35 cellular contexts compared by ENCODE assay signal in genomic region chr12:81699572-81699971, GRCh38. TPM values are rescaled to one million over a fixed set of nuclear protein-coding genes. Genes with fewer than 3 reads are reported as not detected.
"Had no signal": no experiment of that assay in that cellular context is flagged by ENCODE, and none has a peak within 500 bp of the region (broad histone marks: within the 10 kb centered on the region; RNA-seq: fewer than 3 reads in every experiment).

No MANE protein-coding gene starts in this region.

- H3K4me3 Mint-ChIP-seq: activated CD4-positive, alpha-beta T cell treated with anti-CD3 and anti-CD28 coated beads, Interleukin-2, amount 10 ng/mL, durations not matched to agents 24 days and 14 days; activated CD8-positive, alpha-beta T cell treated with anti-CD3 and anti-CD28 coated beads, Interleukin-2, amount 10 ng/mL, durations not matched to agents 7 days and 5 days; activated naive CD4-positive, alpha-beta T cell treated with anti-CD3 and anti-CD28 coated beads, Interleukin-2, amount 50 U/mL, for 24 hours; activated naive CD8-positive, alpha-beta T cell treated with anti-CD3 and anti-CD28 coated beads, Interleukin-2, amount 10 ng/mL, durations not matched to agents 7 days and 5 days; activated T-cell treated with anti-CD3 and anti-CD28 coated beads, Interleukin-2, amount 50 U/mL, for 24 hours had no signal

- H3K27me3 ChIP-seq: adrenal gland, body of pancreas, Peyer's patch had no signal

- H3K27ac ChIP-seq: adrenal gland, body of pancreas, KMS-11, Peyer's patch, WERI-Rb-1 had no signal

- H3K36me3 Mint-ChIP-seq: activated naive CD4-positive, alpha-beta T cell treated with anti-CD3 and anti-CD28 coated beads, Interleukin-2, amount 50 U/mL, for 24 hours; activated naive CD8-positive, alpha-beta T cell treated with anti-CD3 and anti-CD28 coated beads, Interleukin-2, amount 10 ng/mL, durations not matched to agents 7 days and 5 days had no signal

- H3K4me1 ChIP-seq: adrenal gland, body of pancreas, Peyer's patch had no signal

- H3K27ac Mint-ChIP-seq: activated CD4-positive, alpha-beta T cell treated with anti-CD3 and anti-CD28 coated beads, Interleukin-2, amount 10 ng/mL, durations not matched to agents 24 days and 14 days; activated CD8-positive, alpha-beta T cell treated with anti-CD3 and anti-CD28 coated beads, Interleukin-2, amount 10 ng/mL, durations not matched to agents 7 days and 5 days; activated naive CD4-positive, alpha-beta T cell treated with anti-CD3 and anti-CD28 coated beads, Interleukin-2, amount 50 U/mL, for 24 hours; activated naive CD8-positive, alpha-beta T cell treated with anti-CD3 and anti-CD28 coated beads, Interleukin-2, amount 10 ng/mL, durations not matched to agents 7 days and 5 days; activated T-cell treated with anti-CD3 and anti-CD28 coated beads, Interleukin-2, amount 50 U/mL, for 24 hours; activated T-helper 2 cell treated with anti-CD3 and anti-CD28 coated beads, Interferon-gamma antibody, Interleukin-2, Interleukin-4, amounts not matched to agents 10 μg/mL and 5 μg/mL and 100 μg/mL, durations not matched to agents 14 hours and 24 hours and 36 hours had no signal

- DNase-seq: activated CD4-positive, alpha-beta T cell treated with anti-CD3 and anti-CD28 coated beads, Interleukin-2, amount 10 ng/mL, durations not matched to agents 24 days and 14 days; activated CD4-positive, alpha-beta T cell treated with anti-CD3 and anti-CD28 coated beads, Interleukin-2, amount 50 U/mL, for 4 hours; activated CD4-positive, CD25-positive, alpha-beta regulatory T cell; activated CD8-positive, alpha-beta T cell treated with anti-CD3 and anti-CD28 coated beads, Interleukin-2, amount 10 ng/mL, durations not matched to agents 7 days and 5 days; activated gamma-delta T cell; activated naive CD4-positive, alpha-beta T cell treated with Interleukin-2 at 50 U/mL for 16 hours; activated naive CD8-positive, alpha-beta T cell treated with anti-CD3 and anti-CD28 coated beads, Interleukin-2, amount 10 ng/mL, durations not matched to agents 7 days and 5 days; activated T-cell treated with anti-CD3 and anti-CD28 coated beads, Interleukin-2, amount 50 U/mL, for 24 hours; adrenal gland; body of pancreas; central memory CD4-positive, alpha-beta T cell; NCI-H1092 treated with DMSO at 0.1 percent for 48 hours; NCI-H1417; NCI-H187 treated with DMSO at 0.1 percent for 48 hours; NCI-H2081; NCI-H2171 treated with DMSO at 0.1 percent for 48 hours; NCI-H2227 treated with DMSO at 0.1 percent for 48 hours; NCI-H446 treated with DMSO at 0.1 percent for 48 hours; NCI-H524 treated with DMSO at 0.1 percent for 48 hours; NCI-H748 treated with DMSO at 0.1 percent for 48 hours; NK-92 treated with Interleukin-12 subunit alpha and Interleukin-12 subunit beta, amount 100 ng/mL, for 24 hours; PC-3; Peyer's patch; RPMI8226; SIG-M5; T1000; WERI-Rb-1 had no signal

- H3K9me3 Mint-ChIP-seq: activated CD4-positive, alpha-beta T cell treated with anti-CD3 and anti-CD28 coated beads, Interleukin-2, amount 10 ng/mL, durations not matched to agents 24 days and 14 days; activated naive CD4-positive, alpha-beta T cell treated with anti-CD3 and anti-CD28 coated beads, Interleukin-2, amount 50 U/mL, for 24 hours; activated naive CD8-positive, alpha-beta T cell treated with anti-CD3 and anti-CD28 coated beads, Interleukin-2, amount 10 ng/mL, durations not matched to agents 7 days and 5 days; activated T-cell treated with anti-CD3 and anti-CD28 coated beads, Interleukin-2, amount 50 U/mL, for 24 hours; activated T-helper 2 cell treated with anti-CD3 and anti-CD28 coated beads, Interferon-gamma antibody, Interleukin-2, Interleukin-4, amounts not matched to agents 10 μg/mL and 5 μg/mL and 100 μg/mL, durations not matched to agents 14 hours and 24 hours and 36 hours had no signal

- H3K36me3 ChIP-seq: adrenal gland, Peyer's patch, WERI-Rb-1 had no signal

- ATAC-seq: activated CD8-positive, alpha-beta T cell treated with anti-CD3 and anti-CD28 coated beads, Interleukin-2, amount 10 ng/mL, durations not matched to agents 7 days and 5 days; body of pancreas; PC-3; Right ventricle myocardium inferior had no signal

- H3K9me3 ChIP-seq: adrenal gland, body of pancreas, Peyer's patch had no signal

- H3K27me3 Mint-ChIP-seq: activated CD4-positive, alpha-beta T cell treated with anti-CD3 and anti-CD28 coated beads, Interleukin-2, amount 10 ng/mL, durations not matched to agents 24 days and 14 days; activated naive CD4-positive, alpha-beta T cell treated with anti-CD3 and anti-CD28 coated beads, Interleukin-2, amount 50 U/mL, for 24 hours; activated naive CD8-positive, alpha-beta T cell treated with anti-CD3 and anti-CD28 coated beads, Interleukin-2, amount 10 ng/mL, durations not matched to agents 7 days and 5 days; activated T-cell treated with anti-CD3 and anti-CD28 coated beads, Interleukin-2, amount 50 U/mL, for 24 hours had no signal

- H3K9ac ChIP-seq: KMS-11 had no signal

- H3K4me1 Mint-ChIP-seq: activated CD4-positive, alpha-beta T cell treated with anti-CD3 and anti-CD28 coated beads, Interleukin-2, amount 10 ng/mL, durations not matched to agents 24 days and 14 days; activated naive CD4-positive, alpha-beta T cell treated with anti-CD3 and anti-CD28 coated beads, Interleukin-2, amount 50 U/mL, for 24 hours; activated naive CD8-positive, alpha-beta T cell treated with anti-CD3 and anti-CD28 coated beads, Interleukin-2, amount 10 ng/mL, durations not matched to agents 7 days and 5 days had no signal

- H3K4me2 ChIP-seq: KMS-11 had no signal

- H3K4me3 ChIP-seq: adrenal gland, body of pancreas, Peyer's patch had no signal

RNA-seq across cellular contexts. Expression of gene PPFIA2, which starts 59.6 kb away (rescaled TPM):
- total RNA-seq: activated CD4-positive, alpha-beta T cell treated with anti-CD3 and anti-CD28 coated beads, Interleukin-2, amount 10 ng/mL, durations not matched to agents 24 days and 14 days; activated CD8-positive, alpha-beta T cell treated with anti-CD3 and anti-CD28 coated beads, Interleukin-2, amount 10 ng/mL, durations not matched to agents 7 days and 5 days; activated naive CD8-positive, alpha-beta T cell treated with anti-CD3 and anti-CD28 coated beads, Interleukin-2, amount 10 ng/mL, durations not matched to agents 7 days and 5 days; activated T-helper 2 cell treated with anti-CD3 and anti-CD28 coated beads, Interferon-gamma antibody, Interleukin-2, Interleukin-4, amounts not matched to agents 10 μg/mL and 5 μg/mL and 100 μg/mL, durations not matched to agents 14 hours and 24 hours and 36 hours; LHCN-M2; PC-3; SK-MEL-5; T-helper 1 cell treated with Interleukin-12 subunit alpha and Interleukin-12 subunit beta and Interleukin-4 antibody, amounts not matched to agents 30 ng/mL and 1 ng/mL, for 36 hours; T-helper 2 cell treated with Interferon-gamma antibody and Interleukin-4, amounts not matched to agents 100 ng/mL and 5 ng/mL, for 36 hours had no signal
